Comparison of ENCODE assay signal across 20 cellular contexts in the genomic region with DNA sequence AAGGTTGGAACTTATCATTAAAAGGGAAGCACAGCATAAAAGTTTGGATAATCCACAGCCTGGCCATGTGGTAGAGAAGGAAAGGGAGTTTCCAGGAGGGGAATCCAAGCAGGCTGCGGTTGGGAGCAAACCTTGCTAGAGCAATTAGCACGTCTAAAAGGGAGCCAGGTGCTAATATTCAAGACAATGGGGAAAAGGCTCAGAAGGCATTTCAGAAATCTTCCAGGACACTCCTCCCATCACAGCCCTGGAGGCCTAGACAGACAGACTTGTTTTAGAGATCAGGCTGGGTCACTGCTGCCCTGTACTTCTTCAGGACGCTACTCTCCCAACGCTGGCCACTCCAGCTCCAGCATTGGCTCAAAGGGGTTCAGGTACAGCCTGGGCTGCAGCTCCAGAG.
A peak's percentile ranks its signal among the peaks of the same experiment; 100 is the strongest.
DNase-seq lines count a peak whose midpoint lies in the region; ATAC-seq, FAIRE-seq and TF ChIP-seq lines count a peak whose summit lies in the region.
"Had no signal": no experiment of that assay in that cellular context is flagged by ENCODE, and none has a peak within 500 bp of the region (broad histone marks: within the 10 kb centered on the region; RNA-seq: fewer than 3 reads in every experiment).

No MANE protein-coding gene starts in this region.

- H2AK5ac ChIP-seq in H1 (ENCODE audit: low read depth, low read length), result no peak overlapping the region

- TF ChIP-seq CTCF in H1 (IDR thresholded peaks at IDR 0.05; ENCODE audit: control extremely low read depth in 1 of 3, insufficient read depth in 1 of 3, low read depth in 1 of 3, low read length in 3 of 3) (no peak), neural progenitor cell (IDR thresholded peaks at IDR 0.05) (no peak), progenitor cell of endocrine pancreas (IDR thresholded peaks at IDR 0.05; ENCODE audit: unreplicated experiment) (no peak), osteocyte (IDR thresholded peaks at IDR 0.05) (no peak)

- no peak for TF ChIP-seq POLR2A in H1 (IDR thresholded peaks at IDR 0.05; ENCODE audit: control extremely low read depth in 1 of 2, low read depth in 2 of 2, low read length in 2 of 2)

- H3K79me2 ChIP-seq in H1 (ENCODE audit: control insufficient read depth in 1 of 2, insufficient read depth in 2 of 2, low read length in 2 of 2) (no peaks in the 10 kb centered on the region), neural progenitor cell (ENCODE audit: low read depth) (no peaks in the 10 kb centered on the region)

- H3K27ac ChIP-seq in HUES48 (ENCODE audit: low read depth, low read length) (peak overlapping the region; percentile 38), H1 (ENCODE audit: low read depth, low read length) (peak overlapping the region; percentile 56; the same call in 1 of the 2 replicates), neural progenitor cell (no peak overlapping the region)
- H3K27ac ChIP-seq: A549, KMS-11 had no signal

- DNase-seq in H1 (ENCODE audit: low read depth in 1 of 2, low spot score in 2 of 2), result peak in 1 of 2 experiments; percentile 56
- DNase-seq in neural progenitor cell (ENCODE audit: low spot score), result no peak
- DNase-seq in progenitor cell of endocrine pancreas (ENCODE audit: low spot score, unreplicated experiment), result no peak
- no peak for DNase-seq in osteocyte (ENCODE audit: extremely low spot score, unreplicated experiment)
- no peak for DNase-seq in activated effector memory CD4-positive, alpha-beta T cell treated with anti-CD3 and anti-CD28 coated beads, Interleukin-2, amount 50 U/mL, for 16 hours
- DNase-seq: DMS79, NCI-H1105, NCI-H2029 treated with DMSO at 0.1 percent for 48 hours, NCI-H226, NCI-H510A treated with DMSO at 0.1 percent for 48 hours, NCI-H748 treated with DMSO at 0.1 percent for 48 hours, SIG-M5, SK-N-SH had no signal

- H3K79me1 ChIP-seq in H1 (ENCODE audit: low read depth, low read length), result no peaks in the 10 kb centered on the region

- POLR2A ChIA-PET in H1 (lab: Charles Lee; ENCODE audit: partially characterized antibody), result interaction anchor here (0.7 kb wide), 1 partner anchor 217 kb away, joined by 3 read pairs; no protein-coding TSS in a partner anchor

- H3K23ac ChIP-seq in H1 (ENCODE audit: insufficient read length), result no peak overlapping the region

- H3K4me3 ChIP-seq in HUES48 (ENCODE audit: low read depth, low read length) (no peak overlapping the region), H1 (ENCODE audit: extremely low read depth in 1 of 4, insufficient read depth in 2 of 4, low read depth in 3 of 4, low read length in 4 of 4) (0 out of 8 replicates have a peak overlapping the region, but pooled peaks of 1 of the 4 experiments have one; percentile 4), iPS-18c (ENCODE audit: insufficient read depth, low read depth, low read length) (peak overlapping the region; percentile 15), neural progenitor cell (no peak overlapping the region)
- H3K4me3 ChIP-seq: A549 had no signal

- H3K56ac ChIP-seq in H1 (replicated peaks; ENCODE audit: insufficient read length, low read depth, low read length), result no peak overlapping the region

- H3K14ac ChIP-seq in H1 (ENCODE audit: insufficient read length), result no peak overlapping the region

- H3K36me3 ChIP-seq in HUES48 (ENCODE audit: control insufficient read depth, insufficient read depth, low read length) (no peaks in the 10 kb centered on the region), H1 (ENCODE audit: control insufficient read depth in 2 of 4, insufficient read depth in 4 of 4, low read length in 3 of 4) (no peaks in the 10 kb centered on the region), neural progenitor cell (no peaks in the 10 kb centered on the region)

- H2BK120ac ChIP-seq in H1 (replicated peaks; ENCODE audit: low read depth, low read length), result peak overlapping the region; percentile 94

- peak overlapping the region; percentile 98 for H4K91ac ChIP-seq in H1 (replicated peaks; ENCODE audit: insufficient read length, low read length)

- TF ChIP-seq RAD21 in H1 (IDR thresholded peaks at IDR 0.05 in 1 of 2, conservative IDR thresholded peaks at IDR 0.05 in 1 of 2; ENCODE audit: low read depth in 2 of 2, low read length in 2 of 2), result no peak

- peak overlapping the region; percentile 35 to 49; a peak in 3 of 4 replicates for H3K4me2 ChIP-seq in H1 (ENCODE audit: insufficient read depth in 1 of 2, low read depth in 2 of 2, low read length in 2 of 2)
- no peak overlapping the region for H3K4me2 ChIP-seq in neural progenitor cell
- H3K4me2 ChIP-seq: A549, KMS-11, SK-N-SH had no signal

- H3K18ac ChIP-seq in H1 (ENCODE audit: extremely low read depth, low read length), result peak overlapping the region; percentile 80

- no peaks in the 10 kb centered on the region for H3K27me3 ChIP-seq in HUES48 (ENCODE audit: control insufficient read depth, insufficient read depth, low read length)
- no peaks in the 10 kb centered on the region for H3K27me3 ChIP-seq in H1 (replicated peaks in 1 of 4; ENCODE audit: control insufficient read depth in 3 of 4, extremely low read depth in 1 of 4, insufficient read depth in 3 of 4, low read length in 3 of 4)
- no peaks in the 10 kb centered on the region for H3K27me3 ChIP-seq in neural progenitor cell

- TF ChIP-seq EP300 in H1 (IDR thresholded peaks at IDR 0.05; ENCODE audit: borderline replicate concordance in 1 of 2, low read depth in 2 of 2, low read length in 2 of 2), result peak in 1 of 2 experiments; percentile 31; a peak in 1 of 3 replicates

- H2BK20ac ChIP-seq in H1 (ENCODE audit: low read length), result peak overlapping the region; percentile 4; the same call in 1 of the 2 replicates

- H3K4ac ChIP-seq in H1 (replicated peaks; ENCODE audit: insufficient read length, low read depth, low read length), result no peak overlapping the region

- H2BK5ac ChIP-seq in H1 (ENCODE audit: low read depth, low read length), result peak overlapping the region; percentile 93; the same call in 1 of the 2 replicates

- H3K4me1 ChIP-seq in HUES48 (ENCODE audit: control insufficient read depth, insufficient read depth, low read length) (peaks cover 7% of the 10 kb centered on the region), H1 (replicated peaks in 1 of 4; ENCODE audit: control insufficient read depth in 3 of 4, insufficient read depth in 4 of 4, low read length in 3 of 4) (peaks cover 2 to 9% (median 8%) of the 10 kb centered on the region in 4 experiments; a peak in 6 of 7 replicates), neural progenitor cell (no peaks in the 10 kb centered on the region)
- H3K4me1 ChIP-seq: A549 had no signal

- H4K5ac ChIP-seq in H1 (ENCODE audit: insufficient read length, low read depth, low read length), result no peak overlapping the region

- 17% methylated on average over 4 of the region's 4 CpGs; no CpG with 5 or more reads in 1 of the 2 experiments for WGBS in H1 (ENCODE audit: extremely low coverage in 1 of 2, insufficient coverage in 1 of 2, insufficient read length in 1 of 2, insufficient replicate concordance in 2 of 2, low coverage in 1 of 2, low lambda C conversion rate in 2 of 2, missing lambda C conversion rate in 1 of 2), 2 experiments

- no peak overlapping the region for H3K27ac Mint-ChIP-seq in neural progenitor cell
- H3K27ac Mint-ChIP-seq in progenitor cell of endocrine pancreas, result no peak overlapping the region
- no peak overlapping the region for H3K27ac Mint-ChIP-seq in osteocyte (ENCODE audit: unreplicated experiment)
- H3K27ac Mint-ChIP-seq: B cell had no signal

- no peaks in the 10 kb centered on the region for H3K36me3 Mint-ChIP-seq in neural progenitor cell
- H3K36me3 Mint-ChIP-seq in progenitor cell of endocrine pancreas (ENCODE audit: insufficient read depth), result no peaks in the 10 kb centered on the region
- peaks cover 3% of the 10 kb centered on the region for H3K36me3 Mint-ChIP-seq in osteocyte (ENCODE audit: unreplicated experiment)
- H3K36me3 Mint-ChIP-seq: CD14-positive monocyte had no signal

- peak; percentile 58 for FAIRE-seq in H1 (lab: Jason Lieb, UNC)
- FAIRE-seq: A549 had no signal

- H2AFZ ChIP-seq in H1 (ENCODE audit: low read length) (peak overlapping the region; percentile 54), neural progenitor cell (replicated peaks) (peak overlapping the region; percentile 32)

- no peak overlapping the region for H2BK15ac ChIP-seq in H1 (ENCODE audit: low read length)

- peaks cover 9% of the 10 kb centered on the region for H3K27me3 Mint-ChIP-seq in neural progenitor cell (ENCODE audit: insufficient read depth, low read depth)
- H3K27me3 Mint-ChIP-seq in progenitor cell of endocrine pancreas, result no peaks in the 10 kb centered on the region
- H3K27me3 Mint-ChIP-seq in osteocyte (ENCODE audit: unreplicated experiment), result no peaks in the 10 kb centered on the region
- H3K27me3 Mint-ChIP-seq: B cell had no signal

- H3K4me1 Mint-ChIP-seq in neural progenitor cell, result no peaks in the 10 kb centered on the region
- H3K4me1 Mint-ChIP-seq in progenitor cell of endocrine pancreas (ENCODE audit: low read depth), result no peaks in the 10 kb centered on the region
- no peaks in the 10 kb centered on the region for H3K4me1 Mint-ChIP-seq in osteocyte (ENCODE audit: unreplicated experiment)
- H3K4me1 Mint-ChIP-seq: B cell, CD14-positive monocyte had no signal

- no peaks in the 10 kb centered on the region for H4K20me1 ChIP-seq in H1 (replicated peaks in 1 of 2; ENCODE audit: control insufficient read depth in 1 of 2, insufficient read depth in 2 of 2, low read length in 2 of 2)
- H4K20me1 ChIP-seq in neural progenitor cell (ENCODE audit: low read depth), result no peaks in the 10 kb centered on the region

- H3K9ac ChIP-seq in HUES48 (ENCODE audit: low read depth, low read length) (0 out of 2 replicates have a peak overlapping the region, but pooled peaks have one; percentile 21), H1 (replicated peaks in 1 of 4; ENCODE audit: extremely low read depth in 1 of 4, low read depth in 3 of 4, low read length in 3 of 4) (no peak overlapping the region), neural progenitor cell (no peak overlapping the region)
- H3K9ac ChIP-seq: KMS-11, SK-N-SH had no signal

- 0 out of 2 replicates have a peak overlapping the region, but pooled peaks have one; percentile 60 for H4K8ac ChIP-seq in H1 (ENCODE audit: extremely low read depth, insufficient read depth, low read length)

- peaks cover 4% of the 10 kb centered on the region for H3K9me3 Mint-ChIP-seq in neural progenitor cell
- H3K9me3 Mint-ChIP-seq in progenitor cell of endocrine pancreas (ENCODE audit: low read depth), result peaks cover 17% of the 10 kb centered on the region
- H3K9me3 Mint-ChIP-seq in osteocyte (ENCODE audit: unreplicated experiment), result peaks cover 15% of the 10 kb centered on the region

- H3K4me3 Mint-ChIP-seq in neural progenitor cell, result no peak overlapping the region
- H3K4me3 Mint-ChIP-seq in progenitor cell of endocrine pancreas (ENCODE audit: low read depth), result no peak overlapping the region
- no peak overlapping the region for H3K4me3 Mint-ChIP-seq in osteocyte (ENCODE audit: unreplicated experiment)
- H3K4me3 Mint-ChIP-seq: B cell, CD14-positive monocyte had no signal

- no peaks in the 10 kb centered on the region for H3F3A ChIP-seq in neural progenitor cell (ENCODE audit: low read depth)

- no peaks in the 10 kb centered on the region for H3K23me2 ChIP-seq in H1 (ENCODE audit: low read depth, low read length)

- CTCF ChIA-PET in H1 (lab: Charles Lee; ENCODE audit: partially characterized antibody), result interaction anchor here (1.5 kb wide), 1 partner anchor 9 kb away, joined by 3 read pairs; no protein-coding TSS in a partner anchor

- no peak for ATAC-seq in HG02798 (IDR thresholded peaks at IDR 0.05; ENCODE audit: poor library complexity, unreplicated experiment)
- ATAC-seq: A549 had no signal

- H3K9me3 ChIP-seq in HUES48 (ENCODE audit: control insufficient read depth, insufficient read depth, low read length) (no peaks in the 10 kb centered on the region), H1 (ENCODE audit: insufficient read depth in 2 of 2, low read depth in 1 of 2, low read length in 1 of 2) (peaks cover 0 to 10% of the 10 kb centered on the region in 2 experiments; a peak in 1 of 4 replicates), iPS-18c (ENCODE audit: control insufficient read depth, insufficient read depth, low read length) (no peaks in the 10 kb centered on the region), neural progenitor cell (ENCODE audit: low read depth) (no peaks in the 10 kb centered on the region)
- H3K9me3 ChIP-seq: SK-N-SH had no signal

- peak overlapping the region; percentile 97; the same call in 1 of the 2 replicates for H2BK12ac ChIP-seq in H1 (ENCODE audit: low read depth, low read length)
